ENCODE assay signal across 8 cellular contexts in the genomic region with DNA sequence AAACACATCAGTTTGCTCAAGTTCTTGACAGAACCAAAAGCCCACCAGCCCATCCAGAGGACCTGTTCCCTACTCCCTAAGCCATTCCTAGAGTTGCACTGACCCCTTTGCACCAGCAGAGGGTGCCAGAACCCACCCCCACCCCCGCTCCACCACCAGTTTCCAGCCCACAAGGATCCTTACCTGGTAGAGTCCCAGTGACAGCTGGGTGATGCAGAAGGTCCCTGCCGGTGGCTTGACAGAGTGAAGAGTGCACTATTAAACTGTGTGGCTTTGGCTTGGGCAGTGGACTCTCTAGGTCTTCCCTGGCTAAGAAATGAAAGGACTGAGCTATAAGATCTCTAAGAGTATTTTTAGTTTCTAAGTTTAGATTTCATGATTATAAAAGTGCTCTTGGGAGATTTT.
DNase-seq lines count a peak whose midpoint lies in the region; ATAC-seq lines count a peak whose summit lies in the region.

No MANE protein-coding gene starts in this region.

- DNase-seq in DMS79 (lab: John Stamatoyannopoulos, UW) (peak; percentile 4), DMS79 treated with DMSO at 0.1 percent for 48 hours (lab: John Stamatoyannopoulos, UW) (no peak), NCI-H1417 treated with DMSO at 0.1 percent for 48 hours (lab: John Stamatoyannopoulos, UW) (peak; percentile 0), T-helper 9 cell (peak; percentile 44), astrocyte of the hippocampus (ENCODE audit: low read depth, low spot score) (peak; percentile 76), iPS-NIHi7 (ENCODE audit: extremely low spot score) (peak; percentile 91)
- DNase-seq in stimulated activated CD4-positive, alpha-beta T cell treated with anti-CD3 and anti-CD28 coated beads, Interleukin-15, amount 100 ng/mL, for 48 hours (ENCODE audit: low read depth in 2 of 2), result peak; percentile 26 to 32

- no peak for ATAC-seq in GM21423 (IDR thresholded peaks at IDR 0.05; ENCODE audit: unreplicated experiment)
